In the genomic region with DNA sequence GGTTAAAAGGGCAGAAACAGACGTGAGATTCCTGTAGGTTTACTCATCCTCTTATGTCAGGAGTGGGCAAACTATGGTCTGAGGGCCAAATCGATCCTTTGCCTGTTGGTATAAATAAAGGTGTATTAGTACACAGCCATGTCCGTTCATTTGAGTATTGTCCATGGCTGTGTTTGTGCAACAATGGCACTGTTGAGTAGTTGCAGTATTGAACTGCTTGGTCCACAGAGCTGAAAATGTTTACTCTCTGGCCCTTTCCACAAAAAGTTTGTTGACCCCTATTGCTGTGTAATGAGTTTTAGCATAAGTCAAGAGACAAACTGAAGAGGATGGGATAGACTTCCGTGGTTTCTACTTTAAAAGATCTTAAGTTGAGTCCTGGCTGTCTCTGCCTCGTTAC, we compare ENCODE assay signal across 9 cellular contexts.
"Had no signal": no experiment of that assay in that cellular context is flagged by ENCODE, and none has a peak within 500 bp of the region (broad histone marks: within the 10 kb centered on the region; RNA-seq: fewer than 3 reads in every experiment).

No MANE protein-coding gene starts in this region.

- H3K36me3 ChIP-seq: HAP-1 had no signal

- H3K4me3 ChIP-seq: GM23248, HAP-1, K562 had no signal

- H2AFZ ChIP-seq: GM23248 had no signal

- FAIRE-seq: H54, K562 had no signal

- ATAC-seq: HCT116, K562 had no signal

- H3K9me3 ChIP-seq: HAP-1 had no signal

- DNase-seq: GM23248, HFFc6, IMR-90, KG1 had no signal

- H3K9ac ChIP-seq: GM23248 had no signal

- H3K27ac ChIP-seq: GM23248, HL-60 had no signal
